ENCODE assay signal across 23 cellular contexts in genomic region chr9:27626629-27627564, GRCh38. TPM values are rescaled to one million over a fixed set of nuclear protein-coding genes. Genes with fewer than 3 reads are reported as not detected.
DNase-seq lines count a peak whose midpoint lies in the region; ATAC-seq, FAIRE-seq and TF ChIP-seq lines count a peak whose summit lies in the region.
"Had no signal": no experiment of that assay in that cellular context is flagged by ENCODE, and none has a peak within 500 bp of the region (broad histone marks: within the 10 kb centered on the region; RNA-seq: fewer than 3 reads in every experiment).

No MANE protein-coding gene starts in this region.

- H4K20me1 ChIP-seq in PC-3 (ENCODE audit: low read length) (no peaks in the 10 kb centered on the region), H1 (replicated peaks in 1 of 2; ENCODE audit: control insufficient read depth in 1 of 2, insufficient read depth in 2 of 2, low read length in 2 of 2) (no peaks in the 10 kb centered on the region)

- H3K79me2 ChIP-seq in PC-3 (ENCODE audit: low read length), result peaks cover 13% of the 10 kb centered on the region
- no peaks in the 10 kb centered on the region for H3K79me2 ChIP-seq in H1 (ENCODE audit: control insufficient read depth in 1 of 2, insufficient read depth in 2 of 2, low read length in 2 of 2)

- H3K4me1 Mint-ChIP-seq in type B pancreatic cell (ENCODE audit: unreplicated experiment), result peaks cover 13% of the 10 kb centered on the region
- H3K4me1 Mint-ChIP-seq: activated CD4-positive, alpha-beta T cell treated with anti-CD3 and anti-CD28 coated beads, Interleukin-2, amount 10 ng/mL, durations not matched to agents 7 days and 5 days had no signal

- H3K23me2 ChIP-seq in H1 (ENCODE audit: low read depth, low read length), result no peaks in the 10 kb centered on the region

- H3K27me3 ChIP-seq in PC-3 (ENCODE audit: low read length) (no peaks in the 10 kb centered on the region), H1 (replicated peaks in 1 of 4; ENCODE audit: control insufficient read depth in 3 of 4, extremely low read depth in 1 of 4, insufficient read depth in 3 of 4, low read length in 3 of 4) (no peaks in the 10 kb centered on the region), left lung (no peaks in the 10 kb centered on the region), prostate gland (replicated peaks; ENCODE audit: insufficient read depth) (no peaks in the 10 kb centered on the region)
- H3K27me3 ChIP-seq: cardiac muscle cell, tibial nerve had no signal

- H3K4me3 ChIP-seq in PC-3 (ENCODE audit: low read length) (peak overlapping the region; percentile 68), H1 (ENCODE audit: extremely low read depth in 1 of 4, insufficient read depth in 2 of 4, low read depth in 3 of 4, low read length in 4 of 4) (no peak overlapping the region), left lung (no peak overlapping the region), prostate gland (no peak overlapping the region)
- H3K4me3 ChIP-seq: cardiac muscle cell, tibial nerve had no signal

- DNase-seq in PC-3 (peak; percentile 56), H1 (ENCODE audit: low read depth in 1 of 2, low spot score in 2 of 2) (no peak), left lung (no peak), type B pancreatic cell (ENCODE audit: extremely low spot score, unreplicated experiment) (no peak), GM19239 (ENCODE audit: insufficient read length, low spot score) (no peak), foreskin melanocyte (no peak), prostate gland (ENCODE audit: low spot score) (no peak)
- DNase-seq: activated CD4-positive, alpha-beta T cell treated with anti-CD3 and anti-CD28 coated beads, Interleukin-2, amount 10 ng/mL, durations not matched to agents 7 days and 5 days; activated naive CD4-positive, alpha-beta T cell treated with Interleukin-2 at 50 U/mL for 16 hours; activated T-cell treated with anti-CD3 and anti-CD28 coated beads, Interleukin-2, amount 50 U/mL, for 48 hours; cortex of kidney; KG1; left cardiac atrium; NCI-H146; NCI-H2171; NCI-H526; posterior cingulate gyrus; stimulated activated CD8-positive, alpha-beta memory T cell treated with anti-CD3 and anti-CD28 coated beads, Interleukin-4, amount 100 ng/mL, for 48 hours had no signal

- TF ChIP-seq CTCF in PC-3 (conservative IDR thresholded peaks at IDR 0.05; ENCODE audit: low read depth, low read length) (no peak), H1 (IDR thresholded peaks at IDR 0.05; ENCODE audit: control extremely low read depth in 1 of 3, insufficient read depth in 1 of 3, low read depth in 1 of 3, low read length in 3 of 3) (no peak), left lung (IDR thresholded peaks at IDR 0.05) (no peak), type B pancreatic cell (conservative IDR thresholded peaks at IDR 0.05) (no peak), prostate gland (IDR thresholded peaks at IDR 0.05) (no peak)

- peaks cover 14% of the 10 kb centered on the region for H3F3A ChIP-seq in PC-3 (ENCODE audit: low read length, unreplicated experiment)

- no peak overlapping the region for H4K5ac ChIP-seq in H1 (ENCODE audit: insufficient read length, low read depth, low read length)

- H4K8ac ChIP-seq in H1 (ENCODE audit: extremely low read depth, insufficient read depth, low read length), result no peak overlapping the region

- no peak overlapping the region for H4K91ac ChIP-seq in H1 (replicated peaks; ENCODE audit: insufficient read length, low read length)

- H3K4ac ChIP-seq in H1 (replicated peaks; ENCODE audit: insufficient read length, low read depth, low read length), result no peak overlapping the region

- no peak overlapping the region for H2AK5ac ChIP-seq in H1 (ENCODE audit: low read depth, low read length)

- H3K9me3 Mint-ChIP-seq in type B pancreatic cell, result peaks cover 4% of the 10 kb centered on the region
- H3K9me3 Mint-ChIP-seq: activated CD4-positive, alpha-beta T cell treated with anti-CD3 and anti-CD28 coated beads, Interleukin-2, amount 10 ng/mL, durations not matched to agents 7 days and 5 days; neural crest cell had no signal

- intact Hi-C loops in PC-3 (cut with micrococcal nuclease), result loop anchor here (1.0 to 5.0 kb wide), 2 partner anchors 54 to 75 kb away; partner anchors contain the start of gene C9orf72
- intact Hi-C loops in left lung (cut with DNase I), result no loop called here
- intact Hi-C loops in prostate gland (cut with DNase I), result no loop called here

- peak overlapping the region; percentile 78 for H2AFZ ChIP-seq in PC-3 (ENCODE audit: low read length)
- no peak overlapping the region for H2AFZ ChIP-seq in H1 (ENCODE audit: low read length)

- H2BK15ac ChIP-seq in H1 (ENCODE audit: low read length), result no peak overlapping the region

- ATAC-seq in PC-3 (peak; percentile 56), left lung (peak; percentile 24)

- WGBS in H1 (ENCODE audit: extremely low coverage in 1 of 2, insufficient coverage in 1 of 2, insufficient read length in 1 of 2, insufficient replicate concordance in 2 of 2, low coverage in 1 of 2, low lambda C conversion rate in 2 of 2, missing lambda C conversion rate in 1 of 2), 2 experiments, result 67% methylated on average over 12 of the region's 12 CpGs; no CpG with 5 or more reads in 1 of the 2 experiments
- 52% methylated on average over 12 of the region's 12 CpGs for WGBS in prostate gland

- H3K9me2 ChIP-seq in PC-3 (replicated peaks; ENCODE audit: low read length), result no peaks in the 10 kb centered on the region

- peak overlapping the region; percentile 90 for H3K4me2 ChIP-seq in PC-3 (ENCODE audit: low read length)
- H3K4me2 ChIP-seq in H1 (ENCODE audit: insufficient read depth in 1 of 2, low read depth in 2 of 2, low read length in 2 of 2), result no peak overlapping the region

- H3K27ac ChIP-seq in PC-3 (ENCODE audit: low read length) (peak overlapping the region; percentile 97), H1 (ENCODE audit: low read depth, low read length) (no peak overlapping the region), left lung (no peak overlapping the region), prostate gland (no peak overlapping the region)
- H3K27ac ChIP-seq: cardiac muscle cell, RWPE1, tibial nerve, VCaP had no signal

- no peaks in the 10 kb centered on the region for H3K79me1 ChIP-seq in H1 (ENCODE audit: low read depth, low read length)

- peak overlapping the region; percentile 16 for H3K4me3 Mint-ChIP-seq in type B pancreatic cell
- H3K4me3 Mint-ChIP-seq: activated CD4-positive, alpha-beta T cell treated with anti-CD3 and anti-CD28 coated beads, Interleukin-2, amount 10 ng/mL, durations not matched to agents 7 days and 5 days; neural crest cell had no signal

- POLR2A ChIA-PET in PC-3 (lab: Charles Lee; ENCODE audit: unreplicated experiment), result interaction anchor here (0.6 kb wide), 1 partner anchor 53 kb away, joined by 6 read pairs; no protein-coding TSS in a partner anchor
- POLR2A ChIA-PET in H1 (lab: Charles Lee; ENCODE audit: partially characterized antibody), result no interaction called here

- no peaks in the 10 kb centered on the region for H3K9me3 ChIP-seq in PC-3 (ENCODE audit: low read length)
- H3K9me3 ChIP-seq in H1 (ENCODE audit: insufficient read depth in 2 of 2, low read depth in 1 of 2, low read length in 1 of 2), result no peaks in the 10 kb centered on the region
- no peaks in the 10 kb centered on the region for H3K9me3 ChIP-seq in left lung
- no peaks in the 10 kb centered on the region for H3K9me3 ChIP-seq in prostate gland
- H3K9me3 ChIP-seq: tibial nerve had no signal

- peak overlapping the region; percentile 50 for H3K27ac Mint-ChIP-seq in type B pancreatic cell
- H3K27ac Mint-ChIP-seq: activated CD4-positive, alpha-beta T cell treated with anti-CD3 and anti-CD28 coated beads, Interleukin-2, amount 10 ng/mL, durations not matched to agents 7 days and 5 days had no signal

- no peaks in the 10 kb centered on the region for H3K36me3 Mint-ChIP-seq in type B pancreatic cell

- no peak for TF ChIP-seq EP300 in H1 (IDR thresholded peaks at IDR 0.05; ENCODE audit: borderline replicate concordance in 1 of 2, low read depth in 2 of 2, low read length in 2 of 2)

- FAIRE-seq in H1 (lab: Jason Lieb, UNC) (peak; percentile 50), GM19239 (lab: Jason Lieb, UNC) (no peak)

- TF ChIP-seq POLR2A in H1 (IDR thresholded peaks at IDR 0.05; ENCODE audit: control extremely low read depth in 1 of 2, low read depth in 2 of 2, low read length in 2 of 2) (no peak), prostate gland (IDR thresholded peaks at IDR 0.05) (no peak)

- TSS peak; percentile 89 for BruUV-seq in PC-3 (replicated peaks; lab: Mats Ljungman, UMichigan)

- TF ChIP-seq RAD21 in H1 (IDR thresholded peaks at IDR 0.05 in 1 of 2, conservative IDR thresholded peaks at IDR 0.05 in 1 of 2; ENCODE audit: low read depth in 2 of 2, low read length in 2 of 2), result no peak

- H2BK20ac ChIP-seq in H1 (ENCODE audit: low read length), result no peak overlapping the region

- H2BK120ac ChIP-seq in H1 (replicated peaks; ENCODE audit: low read depth, low read length), result no peak overlapping the region

- H3K4me1 ChIP-seq in PC-3 (ENCODE audit: insufficient read depth, low read length) (peaks cover 46% of the 10 kb centered on the region), H1 (replicated peaks in 1 of 4; ENCODE audit: control insufficient read depth in 3 of 4, insufficient read depth in 4 of 4, low read length in 3 of 4) (peaks cover 0 to 4% (median 2%) of the 10 kb centered on the region in 4 experiments; a peak in 2 of 7 replicates), left lung (peaks cover 0 to 7% of the 10 kb centered on the region in 2 donors), prostate gland (replicated peaks) (no peaks in the 10 kb centered on the region)
- H3K4me1 ChIP-seq: tibial nerve had no signal

- H3K23ac ChIP-seq in H1 (ENCODE audit: insufficient read length), result no peak overlapping the region

- H3K14ac ChIP-seq in H1 (ENCODE audit: insufficient read length), result no peak overlapping the region

- no peak overlapping the region for H2BK5ac ChIP-seq in H1 (ENCODE audit: low read depth, low read length)

- no peaks in the 10 kb centered on the region for H3K36me3 ChIP-seq in PC-3 (ENCODE audit: low read depth, low read length)
- H3K36me3 ChIP-seq in H1 (ENCODE audit: control insufficient read depth in 2 of 4, insufficient read depth in 4 of 4, low read length in 3 of 4), result no peaks in the 10 kb centered on the region
- H3K36me3 ChIP-seq in left lung, result no peaks in the 10 kb centered on the region
- no peaks in the 10 kb centered on the region for H3K36me3 ChIP-seq in prostate gland
- H3K36me3 ChIP-seq: cardiac muscle cell, tibial nerve had no signal

- H3K27me3 Mint-ChIP-seq in type B pancreatic cell, result no peaks in the 10 kb centered on the region

- H2BK12ac ChIP-seq in H1 (ENCODE audit: low read depth, low read length), result no peak overlapping the region

- H3K18ac ChIP-seq in H1 (ENCODE audit: extremely low read depth, low read length), result no peak overlapping the region

- H3K9ac ChIP-seq in PC-3 (ENCODE audit: low read length) (peak overlapping the region; percentile 81), H1 (replicated peaks in 1 of 4; ENCODE audit: extremely low read depth in 1 of 4, low read depth in 3 of 4, low read length in 3 of 4) (no peak overlapping the region)

- CTCF ChIA-PET in PC-3 (lab: Charles Lee) (no interaction called here), H1 (lab: Charles Lee; ENCODE audit: partially characterized antibody) (interaction anchor here (0.7 kb wide), 1 partner anchor 12 kb away, joined by 3 read pairs; no protein-coding TSS in a partner anchor)

- H3K56ac ChIP-seq in H1 (replicated peaks; ENCODE audit: insufficient read length, low read depth, low read length), result no peak overlapping the region

RNA-seq across cellular contexts. Expression of gene C9orf72, which starts 53.6 kb away (rescaled TPM):
- 7.9 and 10.4 TPM in 2 replicates for total RNA-seq in PC-3 (2014; rRNA removed)
- total RNA-seq in H1 (2021; fragmentation: NEBNext Ultra II Directional; extraction: Animal tissue kit (Norgen Biotek cat#: 25700)), result 16.2 and 17.5 TPM in 2 replicates
- polyA plus RNA-seq in H1 (2011; rRNA removed), result 4.5 and 7.2 TPM in 2 replicates
- 8.9 TPM for polyA plus RNA-seq in H1 (2011; cell fraction: cytosol; rRNA removed)
- polyA plus RNA-seq in H1 (2011; cell fraction: nucleus; rRNA removed), result 7.3 TPM
- 8.6 to 15.7 TPM (median 11.5 TPM) in 4 replicates for polyA plus RNA-seq in H1 (2012, experiment 1 of 2)
- 0.70 TPM for polyA plus RNA-seq in H1 (2012, experiment 2 of 2)
- 11.7 TPM for polyA plus RNA-seq in H1 (2013, experiment 1 of 2)
- 10.5 TPM for polyA plus RNA-seq in H1 (2013, experiment 2 of 2)
- polyA minus RNA-seq in H1 (2011; rRNA and poly(A)+ RNA removed), result 16.4 and 26.1 TPM in 2 replicates
- 7.0 TPM for polyA minus RNA-seq in H1 (2011; cell fraction: cytosol; rRNA and poly(A)+ RNA removed)
- 38.5 TPM for polyA minus RNA-seq in H1 (2011; cell fraction: nucleus; rRNA and poly(A)+ RNA removed)
- total RNA-seq in left lung, result 10 to 100 TPM; 17.1 to 32.4 TPM
- 15.1 and 18.7 TPM in 2 replicates for total RNA-seq in type B pancreatic cell (ENCODE audit: low replicate concordance)
- total RNA-seq in prostate gland, result 10 to 100 TPM; 14.2 to 23.4 TPM
